ENCODE assay signal across 18 cellular contexts in the genomic region with DNA sequence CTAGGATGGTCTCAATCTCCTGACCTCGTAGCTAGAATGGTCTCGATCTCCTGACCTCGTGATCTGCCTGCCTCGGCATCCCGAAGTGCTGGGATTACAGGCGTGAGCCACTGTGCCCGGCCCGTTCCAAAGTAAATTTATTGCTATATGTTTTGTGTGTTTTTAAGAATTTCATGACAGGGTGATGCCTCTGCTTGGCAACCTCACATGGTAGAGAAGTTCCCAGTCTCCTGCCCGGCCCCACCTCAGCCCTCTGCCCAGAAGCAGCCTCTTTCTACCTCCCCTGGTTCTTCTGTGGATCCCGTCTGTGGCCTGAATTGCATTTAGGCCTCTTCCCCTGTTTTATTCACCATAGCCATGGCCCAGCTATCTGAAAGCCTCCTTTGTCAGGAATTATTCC. TPM values are rescaled to one million over a fixed set of nuclear protein-coding genes. Genes with fewer than 3 reads are reported as not detected.
DNase-seq lines count a peak whose midpoint lies in the region; ATAC-seq and TF ChIP-seq lines count a peak whose summit lies in the region.
"Had no signal": no experiment of that assay in that cellular context is flagged by ENCODE, and none has a peak within 500 bp of the region (broad histone marks: within the 10 kb centered on the region; RNA-seq: fewer than 3 reads in every experiment).

No MANE protein-coding gene starts in this region.

- no peaks in the 10 kb centered on the region for H3K9me3 Mint-ChIP-seq in activated CD4-positive, alpha-beta T cell treated with anti-CD3 and anti-CD28 coated beads, Interleukin-2, amount 10 ng/mL, durations not matched to agents 24 days and 14 days

- H3K9ac ChIP-seq in MM.1S (ENCODE audit: low read length), result peak overlapping the region; percentile 35; the same call in 1 of the 2 replicates

- no peak overlapping the region for H3K4me3 ChIP-seq in MM.1S (ENCODE audit: low read length)

- H3K36me3 Mint-ChIP-seq in activated CD4-positive, alpha-beta T cell treated with anti-CD3 and anti-CD28 coated beads, Interleukin-2, amount 10 ng/mL, durations not matched to agents 24 days and 14 days (ENCODE audit: low read depth), result no peaks in the 10 kb centered on the region

- no peak for ATAC-seq in HG03159 (IDR thresholded peaks at IDR 0.05; ENCODE audit: unreplicated experiment)

- H4K20me1 ChIP-seq in MM.1S (ENCODE audit: insufficient read depth, low read length), result no peaks in the 10 kb centered on the region

- H2AFZ ChIP-seq in MM.1S (ENCODE audit: low read length), result no peak overlapping the region

- H3K27me3 ChIP-seq in MM.1S (replicated peaks; ENCODE audit: insufficient read depth, low read length), result no peaks in the 10 kb centered on the region

- H3K27ac Mint-ChIP-seq in activated CD4-positive, alpha-beta T cell treated with anti-CD3 and anti-CD28 coated beads, Interleukin-2, amount 10 ng/mL, durations not matched to agents 24 days and 14 days, result peak overlapping the region; percentile 0

- peaks cover 17% of the 10 kb centered on the region for H3K79me2 ChIP-seq in MM.1S (ENCODE audit: low read length)

- H3K27me3 Mint-ChIP-seq in activated CD4-positive, alpha-beta T cell treated with anti-CD3 and anti-CD28 coated beads, Interleukin-2, amount 10 ng/mL, durations not matched to agents 24 days and 14 days, result peaks cover 25% of the 10 kb centered on the region

- peaks cover 31% of the 10 kb centered on the region for H3K4me1 Mint-ChIP-seq in activated CD4-positive, alpha-beta T cell treated with anti-CD3 and anti-CD28 coated beads, Interleukin-2, amount 10 ng/mL, durations not matched to agents 24 days and 14 days

- H3K9me2 ChIP-seq in MM.1S (replicated peaks; ENCODE audit: insufficient read depth, low read length), result no peaks in the 10 kb centered on the region

- H3K27ac ChIP-seq in MM.1S (ENCODE audit: low read length), result peak overlapping the region; percentile 99
- peak overlapping the region; percentile 98 for H3K27ac ChIP-seq in cingulate gyrus (ENCODE audit: low read depth, low read length)
- H3K27ac ChIP-seq: C4-2B had no signal

- H3K4me3 Mint-ChIP-seq in activated CD4-positive, alpha-beta T cell treated with anti-CD3 and anti-CD28 coated beads, Interleukin-2, amount 10 ng/mL, durations not matched to agents 24 days and 14 days, result no peak overlapping the region

- intact Hi-C loops in activated CD4-positive, alpha-beta T cell treated with anti-CD3 and anti-CD28 coated beads, Interleukin-2, amount 10 ng/mL, durations not matched to agents 24 days and 14 days (cut with micrococcal nuclease), result no loop called here
- intact Hi-C loops in posterior vena cava (cut with DNase I), result no loop called here

- DNase-seq in activated CD4-positive, alpha-beta T cell treated with anti-CD3 and anti-CD28 coated beads, Interleukin-2, amount 10 ng/mL, durations not matched to agents 24 days and 14 days, result no peak
- DNase-seq in activated CD4-positive, alpha-beta T cell treated with anti-CD3 and anti-CD28 coated beads, Interleukin-2, amount 50 U/mL, for 4 hours, result no peak
- DNase-seq in MM.1S (no peak), posterior vena cava (ENCODE audit: low spot score) (peak; percentile 40), NCI-H1694 (lab: John Stamatoyannopoulos, UW) (no peak)
- DNase-seq in central memory CD4-positive, alpha-beta T cell, result no peak
- DNase-seq: DMS 273 treated with DMSO at 0.1 percent for 48 hours, H7, IMR-90, Kasumi-1, NCI-H1105, NCI-H1694 treated with DMSO at 0.1 percent for 48 hours, NCI-H446, RPMI8226, SIG-M5 had no signal

- H3F3A ChIP-seq in MM.1S (ENCODE audit: insufficient read depth, low read length), result peaks cover 46% of the 10 kb centered on the region

- peak overlapping the region; percentile 59 for H3K4me2 ChIP-seq in MM.1S (ENCODE audit: low read depth, low read length)

- no peaks in the 10 kb centered on the region for H3K36me3 ChIP-seq in MM.1S (replicated peaks; ENCODE audit: insufficient read depth, low read length)

- H3K4me1 ChIP-seq in MM.1S (ENCODE audit: low read length), result peaks cover 73% of the 10 kb centered on the region

- TF ChIP-seq CTCF in MM.1S (IDR thresholded peaks at IDR 0.05; ENCODE audit: low read length), result no peak

- no peaks in the 10 kb centered on the region for H3K9me3 ChIP-seq in MM.1S (replicated peaks; ENCODE audit: insufficient read depth, low read length)

RNA-seq across cellular contexts. Expression of gene B9D1, which starts 55.0 kb away (rescaled TPM):
- total RNA-seq in activated CD4-positive, alpha-beta T cell treated with anti-CD3 and anti-CD28 coated beads, Interleukin-2, amount 10 ng/mL, durations not matched to agents 24 days and 14 days, result 6.1 and 6.3 TPM in 2 replicates
- total RNA-seq in posterior vena cava, result 1 to 10 TPM; 7.7 to 9.8 TPM
